In the genomic region with DNA sequence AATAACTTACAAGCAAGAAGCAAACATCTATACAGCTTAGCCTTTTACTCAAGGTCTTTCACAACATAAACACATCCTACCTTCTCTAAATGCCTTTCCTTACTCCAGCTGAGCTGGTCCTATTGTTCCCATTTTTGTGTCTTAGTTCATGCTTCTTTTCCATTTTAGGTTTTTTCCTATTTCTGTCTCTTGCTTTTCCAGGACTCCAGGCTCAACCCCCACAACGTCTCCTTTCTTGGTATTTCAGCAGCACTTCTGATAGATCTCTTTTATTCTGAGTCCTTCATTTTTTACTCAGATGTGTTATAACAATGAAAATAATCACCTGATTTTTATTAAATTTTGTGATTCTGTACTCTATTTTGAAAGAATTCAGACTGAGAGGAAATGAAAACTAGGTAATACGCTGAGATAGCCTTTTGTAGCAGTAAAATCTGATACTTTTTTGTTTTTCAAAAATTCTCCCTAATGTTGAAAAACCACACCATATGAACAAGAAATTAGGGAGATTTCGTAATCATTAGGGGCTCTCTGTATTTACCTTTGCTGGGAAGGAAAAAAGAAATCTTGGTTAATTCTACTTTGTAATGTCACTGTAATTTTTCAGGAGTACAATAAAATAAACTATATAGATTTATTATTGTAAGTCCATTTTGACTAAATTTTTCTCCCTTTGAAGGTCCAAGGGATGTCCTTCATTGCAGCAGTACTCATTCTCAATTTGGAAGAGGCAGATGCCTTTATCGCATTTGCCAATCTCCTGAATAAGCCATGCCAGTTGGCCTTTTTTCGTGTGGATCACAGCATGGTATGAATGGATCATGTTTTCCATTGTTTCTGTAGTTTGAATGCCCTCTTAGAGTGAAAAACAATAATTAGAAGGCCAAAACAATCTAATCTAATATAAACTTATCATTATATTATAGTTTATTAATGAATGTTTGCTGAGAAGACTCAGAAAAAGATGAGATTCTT, we compare ENCODE assay signal across 21 cellular contexts.
"Had no signal": no experiment of that assay in that cellular context is flagged by ENCODE, and none has a peak within 500 bp of the region (broad histone marks: within the 10 kb centered on the region; RNA-seq: fewer than 3 reads in every experiment).

No MANE protein-coding gene starts in this region.

- H3K27ac Mint-ChIP-seq: activated naive CD4-positive, alpha-beta T cell treated with anti-CD3 and anti-CD28 coated beads, Interleukin-2, amount 50 U/mL, for 24 hours; effector memory CD8-positive, alpha-beta T cell; memory B cell; progenitor cell of endocrine pancreas; T-cell; T-helper 2 cell treated with Interferon-gamma antibody and Interleukin-4, amounts not matched to agents 5 μg/mL and 100 μg/mL, for 36 hours had no signal

- H3K27ac ChIP-seq: body of pancreas, cardiac muscle cell, esophagus squamous epithelium, gastrocnemius medialis, thyroid gland, VCaP had no signal

- H3K4me3 Mint-ChIP-seq: activated naive CD4-positive, alpha-beta T cell treated with anti-CD3 and anti-CD28 coated beads, Interleukin-2, amount 50 U/mL, for 24 hours; effector memory CD8-positive, alpha-beta T cell; memory B cell; T-cell; T-helper 2 cell treated with Interferon-gamma antibody and Interleukin-4, amounts not matched to agents 5 μg/mL and 100 μg/mL, for 36 hours had no signal

- FAIRE-seq: islet of Langerhans had no signal

- H3K36me3 ChIP-seq: cardiac muscle cell had no signal

- H3K4me3 ChIP-seq: body of pancreas, cardiac muscle cell, esophagus squamous epithelium, gastrocnemius medialis, mucosa of descending colon, thyroid gland had no signal

- ATAC-seq: body of pancreas; effector memory CD8-positive, alpha-beta T cell; gastrocnemius medialis; left colon; mucosa of descending colon; stimulated activated naive CD8-positive, alpha-beta T cell treated with anti-CD3 and anti-CD28 coated beads, Interleukin-15, Interleukin-2, amounts not matched to agents 100 U/mL and 50 U/mL, for 24 hours; T-cell had no signal

- H3K4me1 ChIP-seq: body of pancreas, esophagus squamous epithelium, gastrocnemius medialis, thyroid gland had no signal

- H3K9me3 ChIP-seq: body of pancreas, esophagus squamous epithelium, gastrocnemius medialis, mucosa of descending colon, thyroid gland had no signal

- H3K27me3 ChIP-seq: body of pancreas, cardiac muscle cell, esophagus squamous epithelium, gastrocnemius medialis, thyroid gland had no signal

- H3K27me3 Mint-ChIP-seq: memory B cell, progenitor cell of endocrine pancreas had no signal

- DNase-seq: activated CD4-positive, alpha-beta T cell treated with anti-CD3 and anti-CD28 coated beads for 1 hour; activated gamma-delta T cell treated with Interleukin-2 at 50 U/mL for 16 hours; activated T-cell treated with anti-CD3 and anti-CD28 coated beads, Interleukin-2, amount 50 U/mL, for 1 hour; body of pancreas; effector memory CD8-positive, alpha-beta T cell; esophagus squamous epithelium; gastrocnemius medialis; hypothalamus; left colon; mucosa of descending colon; stimulated activated CD4-positive, alpha-beta T cell treated with anti-CD3 and anti-CD28 coated beads, Interleukin-4, amount 100 ng/mL, for 24 hours; stimulated activated naive CD8-positive, alpha-beta T cell treated with anti-CD3 and anti-CD28 coated beads, Interleukin-15, Interleukin-2, amounts not matched to agents 100 U/mL and 50 U/mL, for 24 hours; T-cell; thyroid gland had no signal

- H3K36me3 Mint-ChIP-seq: activated naive CD4-positive, alpha-beta T cell treated with anti-CD3 and anti-CD28 coated beads, Interleukin-2, amount 50 U/mL, for 24 hours; T-cell had no signal

- H3K9me3 Mint-ChIP-seq: activated naive CD4-positive, alpha-beta T cell treated with anti-CD3 and anti-CD28 coated beads, Interleukin-2, amount 50 U/mL, for 24 hours; effector memory CD8-positive, alpha-beta T cell; memory B cell; T-cell; T-helper 2 cell treated with Interferon-gamma antibody and Interleukin-4, amounts not matched to agents 5 μg/mL and 100 μg/mL, for 36 hours had no signal

- H3K4me1 Mint-ChIP-seq: activated naive CD4-positive, alpha-beta T cell treated with anti-CD3 and anti-CD28 coated beads, Interleukin-2, amount 50 U/mL, for 24 hours; memory B cell; T-cell had no signal
